ENCODE assay signal across 8 cellular contexts in genomic region chr9:2018162-2018643, GRCh38. TPM values are rescaled to one million over a fixed set of nuclear protein-coding genes. Genes with fewer than 3 reads are reported as not detected.
A peak's percentile ranks its signal among the peaks of the same experiment; 100 is the strongest.
DNase-seq lines count a peak whose midpoint lies in the region; ATAC-seq and TF ChIP-seq lines count a peak whose summit lies in the region.

No MANE protein-coding gene starts in this region.

- TF ChIP-seq POLR2A in stomach (IDR thresholded peaks at IDR 0.05), result no peak

- H3K4me3 Mint-ChIP-seq in activated CD8-positive, alpha-beta memory T cell treated with anti-CD3 and anti-CD28 coated beads, Interleukin-2, amount 10 ng/mL, durations not matched to agents 7 days and 5 days, result peak overlapping the region; percentile 97
- peak overlapping the region; percentile 89 for H3K4me3 Mint-ChIP-seq in activated CD8-positive, alpha-beta T cell treated with anti-CD3 and anti-CD28 coated beads for 36 hours

- peaks cover 82% of the 10 kb centered on the region for H3K27me3 ChIP-seq in iPS-20b (ENCODE audit: insufficient read depth, low read length)
- no peaks in the 10 kb centered on the region for H3K27me3 ChIP-seq in stomach

- H3K36me3 ChIP-seq in iPS-20b (ENCODE audit: insufficient read depth, low read depth, low read length) (no peaks in the 10 kb centered on the region), stomach (no peaks in the 10 kb centered on the region)

- H3K4me1 ChIP-seq in iPS-20b (ENCODE audit: insufficient read depth, low read length), result peaks cover 21% of the 10 kb centered on the region; the same call in 1 of the 2 replicates
- H3K4me1 ChIP-seq in stomach, result peaks cover 33 to 63% (median 53%) of the 10 kb centered on the region in 4 donors

- H3K27ac ChIP-seq in iPS-20b (ENCODE audit: low read length) (no peak overlapping the region), stomach (peak overlapping the region; percentile 93 to 98 (median 97))

- no peak for TF ChIP-seq EP300 in stomach (IDR thresholded peaks at IDR 0.05)

- DNase-seq in activated CD8-positive, alpha-beta memory T cell treated with anti-CD3 and anti-CD28 coated beads, Interleukin-2, amount 10 ng/mL, durations not matched to agents 7 days and 5 days, result no peak
- DNase-seq in activated CD8-positive, alpha-beta memory T cell treated with anti-CD3 and anti-CD28 coated beads, Interleukin-2, amount 50 U/mL, for 4 hours, result no peak
- DNase-seq in activated CD8-positive, alpha-beta T cell treated with anti-CD3 and anti-CD28 coated beads for 36 hours, result no peak
- DNase-seq in stomach (no peak), dermis blood vessel endothelial cell (no peak), NCI-H146 treated with DMSO at 0.1 percent for 48 hours (lab: John Stamatoyannopoulos, UW; ENCODE audit: unreplicated experiment) (no peak), epidermal melanocyte (ENCODE audit: insufficient read length, low spot score) (no peak)

- CTCF ChIA-PET in activated CD8-positive, alpha-beta memory T cell treated with anti-CD3 and anti-CD28 coated beads, Interleukin-2, amount 10 ng/mL, durations not matched to agents 7 days and 5 days (lab: Charles Lee), result interaction anchor here (0.9 to 2.2 kb wide), 5 partner anchors 9 to 45 kb away, joined by 3 to 8 read pairs (median 4); no protein-coding TSS in a partner anchor
- CTCF ChIA-PET in activated CD8-positive, alpha-beta T cell treated with anti-CD3 and anti-CD28 coated beads for 36 hours (lab: Charles Lee), result interaction anchor here (1.7 kb wide), 2 partner anchors 37 to 69 kb away, joined by 5 to 10 read pairs; no protein-coding TSS in a partner anchor

- H3K9ac ChIP-seq in iPS-20b (ENCODE audit: low read depth, low read length), result peak overlapping the region; percentile 43; the same call in 1 of the 2 replicates

- no peak for ATAC-seq in activated CD8-positive, alpha-beta memory T cell treated with anti-CD3 and anti-CD28 coated beads, Interleukin-2, amount 10 ng/mL, durations not matched to agents 7 days and 5 days
- no peak for ATAC-seq in activated CD8-positive, alpha-beta T cell treated with anti-CD3 and anti-CD28 coated beads for 36 hours

- WGBS in stomach, 5 donors, result 7 to 11% (median 8%) methylated on average over 7 of the region's 7 CpGs

- peak overlapping the region; percentile 99 for H3K27ac Mint-ChIP-seq in activated CD8-positive, alpha-beta memory T cell treated with anti-CD3 and anti-CD28 coated beads, Interleukin-2, amount 10 ng/mL, durations not matched to agents 7 days and 5 days
- peak overlapping the region; percentile 99 for H3K27ac Mint-ChIP-seq in activated CD8-positive, alpha-beta T cell treated with anti-CD3 and anti-CD28 coated beads for 36 hours

- H3K4me3 ChIP-seq in iPS-20b (ENCODE audit: low read length), result peak overlapping the region; percentile 78
- peak overlapping the region; percentile 65 to 89 (median 83) for H3K4me3 ChIP-seq in stomach

- H3K4me1 Mint-ChIP-seq in activated CD8-positive, alpha-beta memory T cell treated with anti-CD3 and anti-CD28 coated beads, Interleukin-2, amount 10 ng/mL, durations not matched to agents 7 days and 5 days, result peaks cover 53% of the 10 kb centered on the region
- peaks cover 54% of the 10 kb centered on the region for H3K4me1 Mint-ChIP-seq in activated CD8-positive, alpha-beta T cell treated with anti-CD3 and anti-CD28 coated beads for 36 hours (ENCODE audit: low read depth)

- intact Hi-C loops in activated CD8-positive, alpha-beta T cell treated with anti-CD3 and anti-CD28 coated beads for 36 hours (cut with micrococcal nuclease), result loop anchor here (2.0 to 5.0 kb wide), 2 partner anchors 37 to 141 kb away; no protein-coding TSS in a partner anchor
- intact Hi-C loops in stomach (cut with DNase I; ENCODE audit: low total_unique reads), result no loop called here

- POLR2A ChIA-PET in activated CD8-positive, alpha-beta T cell treated with anti-CD3 and anti-CD28 coated beads for 36 hours (lab: Charles Lee), result interaction anchor here (0.6 to 4.3 kb wide), 9 partner anchors 9 to 140 kb away, joined by 3 to 28 read pairs (median 3); no protein-coding TSS in a partner anchor

- H3K27me3 Mint-ChIP-seq in activated CD8-positive, alpha-beta memory T cell treated with anti-CD3 and anti-CD28 coated beads, Interleukin-2, amount 10 ng/mL, durations not matched to agents 7 days and 5 days, result no peaks in the 10 kb centered on the region
- H3K27me3 Mint-ChIP-seq in activated CD8-positive, alpha-beta T cell treated with anti-CD3 and anti-CD28 coated beads for 36 hours, result no peaks in the 10 kb centered on the region

- H3K9me3 ChIP-seq in iPS-20b (ENCODE audit: insufficient read depth, low read depth, low read length) (no peaks in the 10 kb centered on the region), stomach (no peaks in the 10 kb centered on the region)

- TF ChIP-seq CTCF in activated CD8-positive, alpha-beta T cell treated with anti-CD3 and anti-CD28 coated beads for 36 hours (IDR thresholded peaks at IDR 0.05), result no peak
- TF ChIP-seq CTCF in stomach (IDR thresholded peaks at IDR 0.05), result no peak

- peaks cover 10% of the 10 kb centered on the region for H3K36me3 Mint-ChIP-seq in activated CD8-positive, alpha-beta memory T cell treated with anti-CD3 and anti-CD28 coated beads, Interleukin-2, amount 10 ng/mL, durations not matched to agents 7 days and 5 days
- peaks cover 8% of the 10 kb centered on the region for H3K36me3 Mint-ChIP-seq in activated CD8-positive, alpha-beta T cell treated with anti-CD3 and anti-CD28 coated beads for 36 hours (ENCODE audit: low read depth)

- H3K9me3 Mint-ChIP-seq in activated CD8-positive, alpha-beta memory T cell treated with anti-CD3 and anti-CD28 coated beads, Interleukin-2, amount 10 ng/mL, durations not matched to agents 7 days and 5 days (ENCODE audit: low read depth), result no peaks in the 10 kb centered on the region
- no peaks in the 10 kb centered on the region for H3K9me3 Mint-ChIP-seq in activated CD8-positive, alpha-beta T cell treated with anti-CD3 and anti-CD28 coated beads for 36 hours

RNA-seq across cellular contexts. Expression of gene SMARCA2, which starts 3.1 kb away (rescaled TPM):
- total RNA-seq in activated CD8-positive, alpha-beta memory T cell treated with anti-CD3 and anti-CD28 coated beads, Interleukin-2, amount 10 ng/mL, durations not matched to agents 7 days and 5 days, result 100 to 1,000 TPM; 168 to 188 TPM
- total RNA-seq in activated CD8-positive, alpha-beta T cell treated with anti-CD3 and anti-CD28 coated beads for 36 hours, result 10 to 100 TPM; 94.7 to 99.4 TPM
- total RNA-seq in stomach (100 to 1,000 TPM in 3 of 5 donors, 10 to 100 TPM in 2; 67.2 to 242 (median 109) TPM), dermis blood vessel endothelial cell (108 and 132 TPM in 2 replicates)
- polyA plus RNA-seq in stomach, result 10 to 100 TPM; 20.5 to 44.4 (median 30.0) TPM
